29 cellular contexts compared by ENCODE assay signal in genomic region chr15:28274635-28275034, GRCh38.
"Had no signal": no experiment of that assay in that cellular context is flagged by ENCODE, and none has a peak within 500 bp of the region (broad histone marks: within the 10 kb centered on the region; RNA-seq: fewer than 3 reads in every experiment).

No MANE protein-coding gene starts in this region.

- H3K4me3 ChIP-seq: left ventricle myocardium inferior, lung, mucosa of descending colon, ovary, right atrium auricular region, skin epidermis, stomach, testis, thyroid gland, transverse colon, upper lobe of left lung, vagina had no signal

- H3K9me3 Mint-ChIP-seq: immature natural killer cell; mesothelial cell of epicardium; naive thymus-derived CD4-positive, alpha-beta T cell; natural killer cell treated with Interleukin-12 subunit alpha and Interleukin-12 subunit beta and Interleukin-15 and Interleukin-18, amount 100 ng/mL, for 72 hours; neural crest cell; stimulated activated naive B cell treated with anti-CD40 and anti-IgM and Interleukin-4, amounts not matched to agents 10 μg/mL and 1 μg/mL and 100 μg/mL, for 72 hours had no signal

- H3K27ac ChIP-seq: left ventricle myocardium inferior, neutrophil, ovary, right atrium auricular region, skin epidermis, stomach, testis, thyroid gland, transverse colon, upper lobe of left lung, vagina had no signal

- H3K27ac Mint-ChIP-seq: immature natural killer cell; naive thymus-derived CD4-positive, alpha-beta T cell; natural killer cell treated with Interleukin-12 subunit alpha and Interleukin-12 subunit beta and Interleukin-15 and Interleukin-18, amount 100 ng/mL, for 72 hours; stimulated activated naive B cell treated with anti-CD40 and anti-IgM and Interleukin-4, amounts not matched to agents 10 μg/mL and 1 μg/mL and 100 μg/mL, for 72 hours had no signal

- H3K36me3 Mint-ChIP-seq: natural killer cell treated with Interleukin-12 subunit alpha and Interleukin-12 subunit beta and Interleukin-15 and Interleukin-18, amount 100 ng/mL, for 72 hours had no signal

- H3K4me3 Mint-ChIP-seq: immature natural killer cell; mesothelial cell of epicardium; naive thymus-derived CD4-positive, alpha-beta T cell; natural killer cell treated with Interleukin-12 subunit alpha and Interleukin-12 subunit beta and Interleukin-15 and Interleukin-18, amount 100 ng/mL, for 72 hours; neural crest cell; stimulated activated naive B cell treated with anti-CD40 and anti-IgM and Interleukin-4, amounts not matched to agents 10 μg/mL and 1 μg/mL and 100 μg/mL, for 72 hours had no signal

- H3K4me1 Mint-ChIP-seq: immature natural killer cell; stimulated activated naive B cell treated with anti-CD40 and anti-IgM and Interleukin-4, amounts not matched to agents 10 μg/mL and 1 μg/mL and 100 μg/mL, for 72 hours had no signal

- H3K36me3 ChIP-seq: ovary had no signal

- H3K9me3 ChIP-seq: left ventricle myocardium inferior, mucosa of descending colon, neutrophil, ovary, right atrium auricular region, stomach, testis, thyroid gland, transverse colon, upper lobe of left lung, vagina had no signal

- DNase-seq: hippocampal formation; immature natural killer cell; kidney; left ventricle myocardium inferior; mesendoderm; mucosa of descending colon; naive thymus-derived CD4-positive, alpha-beta T cell; occipital lobe; ovary; stimulated activated CD4-positive, alpha-beta T cell treated with anti-CD3 and anti-CD28 coated beads, Interleukin-12 subunit alpha, Interleukin-12 subunit beta, amount 100 ng/mL, for 4 hours; stimulated activated CD4-positive, alpha-beta T cell treated with anti-CD3 and anti-CD28 coated beads, Interleukin-15, amount 100 ng/mL, for 24 hours; stimulated activated CD4-positive, alpha-beta T cell treated with anti-CD3 and anti-CD28 coated beads, Interleukin-2, amount 100 ng/mL, for 24 hours; stimulated activated CD4-positive, alpha-beta T cell treated with anti-CD3 and anti-CD28 coated beads, Interleukin-4, amount 100 ng/mL, for 1 hour; stimulated activated naive B cell treated with anti-CD40 and anti-IgM and Interleukin-4, amounts not matched to agents 10 μg/mL and 1 μg/mL and 100 μg/mL, for 72 hours; stimulated activated naive CD8-positive, alpha-beta T cell treated with anti-CD3 and anti-CD28 coated beads, Interleukin-15, Interleukin-2, amounts not matched to agents 100 U/mL and 50 U/mL, for 24 hours; stomach; testis; thyroid gland; transverse colon had no signal

- H3K27me3 ChIP-seq: neutrophil, ovary, right atrium auricular region, stomach, testis, thyroid gland, transverse colon, upper lobe of left lung, vagina had no signal

- H3K4me1 ChIP-seq: right atrium auricular region, stomach, testis, transverse colon, upper lobe of left lung, vagina had no signal

- H3K27me3 Mint-ChIP-seq: naive thymus-derived CD4-positive, alpha-beta T cell; natural killer cell treated with Interleukin-12 subunit alpha and Interleukin-12 subunit beta and Interleukin-15 and Interleukin-18, amount 100 ng/mL, for 72 hours; progenitor cell of endocrine pancreas; stimulated activated naive B cell treated with anti-CD40 and anti-IgM and Interleukin-4, amounts not matched to agents 10 μg/mL and 1 μg/mL and 100 μg/mL, for 72 hours had no signal
